In the genomic region with DNA sequence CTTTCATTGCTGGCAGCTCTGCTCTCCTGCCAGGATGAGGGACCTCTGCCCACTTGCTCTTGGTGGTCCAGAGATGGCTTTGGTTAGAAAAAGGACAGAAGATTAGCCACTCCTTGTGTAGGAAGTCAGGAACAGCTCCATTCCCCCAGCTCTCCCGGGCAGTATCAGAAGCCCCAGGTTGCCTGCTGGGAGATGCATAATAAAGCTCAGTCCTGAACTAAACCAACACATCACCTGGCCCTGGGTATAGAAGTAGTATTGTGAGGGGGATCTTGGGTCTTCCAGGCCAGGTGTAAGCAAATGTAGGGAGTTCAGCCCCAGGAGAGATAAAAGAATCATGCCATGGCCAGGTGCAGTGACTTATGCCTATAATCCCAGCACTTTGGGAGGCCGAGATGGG, we compare ENCODE assay signal across 2 cellular contexts.
TF ChIP-seq lines count a peak whose summit lies in the region.

No MANE protein-coding gene starts in this region.

TF ChIP-seq in GM23338, 12 proteins besides CTCF, POLR2A, EP300 and RAD21:
- TF ChIP-seq ZNF114 (CRISPR knock-in tag; IDR thresholded peaks at IDR 0.05) (no peak), CREB1 (CRISPR knock-in tag; IDR thresholded peaks at IDR 0.05; ENCODE audit: low read depth) (no peak)
- TF ChIP-seq, protein P1, sequence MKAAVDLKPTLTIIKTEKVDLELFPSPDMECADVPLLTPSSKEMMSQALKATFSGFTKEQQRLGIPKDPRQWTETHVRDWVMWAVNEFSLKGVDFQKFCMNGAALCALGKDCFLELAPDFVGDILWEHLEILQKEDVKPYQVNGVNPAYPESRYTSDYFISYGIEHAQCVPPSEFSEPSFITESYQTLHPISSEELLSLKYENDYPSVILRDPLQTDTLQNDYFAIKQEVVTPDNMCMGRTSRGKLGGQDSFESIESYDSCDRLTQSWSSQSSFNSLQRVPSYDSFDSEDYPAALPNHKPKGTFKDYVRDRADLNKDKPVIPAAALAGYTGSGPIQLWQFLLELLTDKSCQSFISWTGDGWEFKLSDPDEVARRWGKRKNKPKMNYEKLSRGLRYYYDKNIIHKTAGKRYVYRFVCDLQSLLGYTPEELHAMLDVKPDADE (IDR thresholded peaks at IDR 0.05), result no peak
- TF ChIP-seq, protein P2, sequence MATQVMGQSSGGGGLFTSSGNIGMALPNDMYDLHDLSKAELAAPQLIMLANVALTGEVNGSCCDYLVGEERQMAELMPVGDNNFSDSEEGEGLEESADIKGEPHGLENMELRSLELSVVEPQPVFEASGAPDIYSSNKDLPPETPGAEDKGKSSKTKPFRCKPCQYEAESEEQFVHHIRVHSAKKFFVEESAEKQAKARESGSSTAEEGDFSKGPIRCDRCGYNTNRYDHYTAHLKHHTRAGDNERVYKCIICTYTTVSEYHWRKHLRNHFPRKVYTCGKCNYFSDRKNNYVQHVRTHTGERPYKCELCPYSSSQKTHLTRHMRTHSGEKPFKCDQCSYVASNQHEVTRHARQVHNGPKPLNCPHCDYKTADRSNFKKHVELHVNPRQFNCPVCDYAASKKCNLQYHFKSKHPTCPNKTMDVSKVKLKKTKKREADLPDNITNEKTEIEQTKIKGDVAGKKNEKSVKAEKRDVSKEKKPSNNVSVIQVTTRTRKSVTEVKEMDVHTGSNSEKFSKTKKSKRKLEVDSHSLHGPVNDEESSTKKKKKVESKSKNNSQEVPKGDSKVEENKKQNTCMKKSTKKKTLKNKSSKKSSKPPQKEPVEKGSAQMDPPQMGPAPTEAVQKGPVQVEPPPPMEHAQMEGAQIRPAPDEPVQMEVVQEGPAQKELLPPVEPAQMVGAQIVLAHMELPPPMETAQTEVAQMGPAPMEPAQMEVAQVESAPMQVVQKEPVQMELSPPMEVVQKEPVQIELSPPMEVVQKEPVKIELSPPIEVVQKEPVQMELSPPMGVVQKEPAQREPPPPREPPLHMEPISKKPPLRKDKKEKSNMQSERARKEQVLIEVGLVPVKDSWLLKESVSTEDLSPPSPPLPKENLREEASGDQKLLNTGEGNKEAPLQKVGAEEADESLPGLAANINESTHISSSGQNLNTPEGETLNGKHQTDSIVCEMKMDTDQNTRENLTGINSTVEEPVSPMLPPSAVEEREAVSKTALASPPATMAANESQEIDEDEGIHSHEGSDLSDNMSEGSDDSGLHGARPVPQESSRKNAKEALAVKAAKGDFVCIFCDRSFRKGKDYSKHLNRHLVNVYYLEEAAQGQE (IDR thresholded peaks at IDR 0.05; ENCODE audit: unreplicated experiment), result no peak

TF ChIP-seq in H1, 55 proteins besides CTCF, POLR2A, EP300 and RAD21:
- TF ChIP-seq TCF12 (IDR thresholded peaks at IDR 0.05; ENCODE audit: low read depth, low read length) (0 out of 2 replicates have a peak, but pooled peaks have one; percentile 66), EGR1 (IDR thresholded peaks at IDR 0.05; ENCODE audit: borderline replicate concordance, low read depth, low read length) (no peak)
TF ChIP-seq in H1: peak in this region for 1.
